In the genomic region with DNA sequence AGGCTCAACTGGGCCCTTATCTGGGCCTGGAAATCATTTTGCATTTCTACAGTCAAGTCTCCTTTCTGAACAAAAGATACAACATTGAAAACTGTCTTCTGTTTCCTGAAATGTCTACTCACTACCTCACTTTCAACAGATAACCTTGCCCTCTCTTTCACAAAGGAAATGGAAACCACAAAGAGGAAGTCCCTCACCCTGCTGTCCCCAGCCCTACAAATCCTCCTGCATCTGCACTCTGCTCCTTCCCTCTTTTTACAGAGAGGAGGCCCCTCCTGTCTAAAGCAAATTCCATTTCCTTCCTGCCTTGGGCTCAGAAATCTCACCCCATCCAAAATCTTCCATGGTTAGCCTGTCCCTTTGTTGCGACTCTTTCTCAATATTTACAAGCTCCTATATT, we compare ENCODE assay signal across 8 cellular contexts. TPM values are rescaled to one million over a fixed set of nuclear protein-coding genes. Genes with fewer than 3 reads are reported as not detected.
DNase-seq lines count a peak whose midpoint lies in the region; ATAC-seq lines count a peak whose summit lies in the region.

No MANE protein-coding gene starts in this region.

- no peak overlapping the region for H3K23ac ChIP-seq in mesendoderm (ENCODE audit: low read length)

- no peak overlapping the region for H3K4me3 ChIP-seq in mesendoderm (ENCODE audit: low read length)

- no peaks in the 10 kb centered on the region for H3K36me3 ChIP-seq in mesendoderm (ENCODE audit: control insufficient read depth, insufficient read depth, low read length)

- H3K27ac Mint-ChIP-seq in naive B cell = no peak overlapping the region

- H3K4me1 ChIP-seq in mesendoderm (ENCODE audit: control insufficient read depth, low read depth, low read length) = no peaks in the 10 kb centered on the region

- H3K9me3 Mint-ChIP-seq in naive B cell = peaks cover 0 to 11% (median 2%) of the 10 kb centered on the region in 7 donors

- H2AK5ac ChIP-seq in mesendoderm (ENCODE audit: low read length) = no peak overlapping the region

- H3K4me2 ChIP-seq in mesendoderm (ENCODE audit: low read length) = no peak overlapping the region

- H3K27me3 Mint-ChIP-seq in naive B cell = no peaks in the 10 kb centered on the region

- H3K9ac ChIP-seq in mesendoderm (ENCODE audit: low read length) = no peak overlapping the region

- H2BK120ac ChIP-seq in mesendoderm (ENCODE audit: low read depth, low read length) = no peak overlapping the region

- H3K27me3 ChIP-seq in mesendoderm (ENCODE audit: insufficient read depth, low read length, poor library complexity) = no peaks in the 10 kb centered on the region

- DNase-seq in activated CD4-positive, alpha-beta T cell treated with anti-CD3 and anti-CD28 coated beads for 48 hours = peak; percentile 3
- no peak for DNase-seq in activated CD4-positive, alpha-beta T cell treated with anti-CD3 and anti-CD28 coated beads, Interleukin-2, amount 50 U/mL, for 48 hours
- DNase-seq in NOMO-1 (lab: John Stamatoyannopoulos, UW; ENCODE audit: unreplicated experiment in 2 of 2) (peak; percentile 80 to 98), naive B cell (peak; percentile 80), NCI-H446 (lab: John Stamatoyannopoulos, UW) (no peak), mesendoderm (no peak), DMS79 treated with DMSO at 0.1 percent for 48 hours (lab: John Stamatoyannopoulos, UW) (no peak)

- H3K4me1 Mint-ChIP-seq in naive B cell = peaks cover 20 to 34% (median 24%) of the 10 kb centered on the region in 3 donors

- no peak overlapping the region for H2BK15ac ChIP-seq in mesendoderm (replicated peaks; ENCODE audit: low read depth)

- H3K79me2 ChIP-seq in mesendoderm (ENCODE audit: control insufficient read depth, insufficient read depth, low read length) = no peaks in the 10 kb centered on the region

- H3K56ac ChIP-seq in mesendoderm (ENCODE audit: low read length) = no peak overlapping the region

- no peak overlapping the region for H3K27ac ChIP-seq in mesendoderm (ENCODE audit: low read depth, low read length)

- no CpG with 5 or more reads among the region's 1 CpG for WGBS in mesendoderm (ENCODE audit: extremely low coverage, insufficient coverage, low lambda C conversion rate)

- H3K18ac ChIP-seq in mesendoderm (ENCODE audit: low read length) = no peak overlapping the region

- no peak overlapping the region for H4K8ac ChIP-seq in mesendoderm (ENCODE audit: low read depth, low read length)

- H2BK5ac ChIP-seq in mesendoderm (ENCODE audit: low read length) = no peak overlapping the region

- H4K5ac ChIP-seq in mesendoderm (ENCODE audit: low read length) = no peak overlapping the region

- no peaks in the 10 kb centered on the region for H3K36me3 Mint-ChIP-seq in naive B cell

- no peak overlapping the region for H3K4ac ChIP-seq in mesendoderm (ENCODE audit: low read depth, low read length)

- H3K4me3 Mint-ChIP-seq in naive B cell = no peak overlapping the region

- H3K79me1 ChIP-seq in mesendoderm (ENCODE audit: low read length) = no peaks in the 10 kb centered on the region

- ATAC-seq in HG02763 (IDR thresholded peaks at IDR 0.05; ENCODE audit: unreplicated experiment) (peak; percentile 93), naive B cell (ENCODE audit: low read depth in 2 of 2) (peak; percentile 98 to 99)

RNA-seq across cellular contexts. Expression of a gene that starts 24.8 kb away (rescaled TPM):
- polyA plus RNA-seq in naive B cell (ENCODE audit: low read depth in 6 of 6) = 100 to 1,000 TPM in 5 of 6 donors, 10 to 100 TPM in 1; 81.2 to 182 (median 161) TPM
- polyA plus RNA-seq in mesendoderm (2013, experiment 1 of 2) = 0.08 TPM
- polyA plus RNA-seq in mesendoderm (2013, experiment 2 of 2) = 0.06 TPM

Comparison
In these comparisons a context has a peak if more than half of its experiments do, and no peak if none do; other contexts are left out.
1. DNase-seq: peak in activated CD4-positive, alpha-beta T cell treated with anti-CD3 and anti-CD28 coated beads for 48 hours (single experiment), NOMO-1 (2 of 2) and naive B cell (single experiment); none in activated CD4-positive, alpha-beta T cell treated with anti-CD3 and anti-CD28 coated beads, Interleukin-2, amount 50 U/mL, for 48 hours (0 of 2), NCI-H446 (0 of 2), mesendoderm (single experiment) and DMS79 treated with DMSO at 0.1 percent for 48 hours (single experiment).